ENCODE assay signal across 1 cellular context in genomic region chr6:131135244-131136020, GRCh38.
TF ChIP-seq lines count a peak whose summit lies in the region.

Gene AKAP7, plus strand, starts transcription at chr6:131135467. Its CDS starts 297 bp downstream, at chr6:131135764.

TF ChIP-seq in HepG2, 621 proteins besides CTCF, POLR2A, EP300 and RAD21 (continued from another document and continues in another):
- TF ChIP-seq USF2 (IDR thresholded peaks at IDR 0.05; ENCODE audit: low read depth, low read length) (no peak), USF2 (CRISPR knock-in tag; IDR thresholded peaks at IDR 0.05; ENCODE audit: borderline replicate concordance) (no peak; the same call in 1 of the 2 replicates), GATAD1 (CRISPR knock-in tag; IDR thresholded peaks at IDR 0.05) (0 out of 2 replicates have a peak, but pooled peaks have one; percentile 32), MEIS1 (CRISPR knock-in tag; IDR thresholded peaks at IDR 0.05; ENCODE audit: borderline replicate concordance) (no peak), NFE2L1 (CRISPR knock-in tag; IDR thresholded peaks at IDR 0.05; ENCODE audit: borderline replicate concordance) (no peak), ZNF549 (CRISPR knock-in tag; IDR thresholded peaks at IDR 0.05) (no peak), ZKSCAN8 (CRISPR knock-in tag; IDR thresholded peaks at IDR 0.05; ENCODE audit: borderline replicate concordance) (no peak), KLF12 (CRISPR knock-in tag; IDR thresholded peaks at IDR 0.05; ENCODE audit: borderline replicate concordance) (no peak), STAG1 (CRISPR knock-in tag; IDR thresholded peaks at IDR 0.05) (0 out of 2 replicates have a peak, but pooled peaks have one; percentile 3), CREM (IDR thresholded peaks at IDR 0.05) (no peak), CREM (CRISPR knock-in tag; IDR thresholded peaks at IDR 0.05) (no peak), SIN3A (IDR thresholded peaks at IDR 0.05; ENCODE audit: borderline replicate concordance, low read depth, low read length) (0 out of 2 replicates have a peak, but pooled peaks have one; percentile 42), ZNF224 (CRISPR knock-in tag; IDR thresholded peaks at IDR 0.05) (no peak), ZNF234 (CRISPR knock-in tag; conservative IDR thresholded peaks at IDR 0.05) (0 out of 2 replicates have a peak, but pooled peaks have one; percentile 45), TRAFD1 (CRISPR knock-in tag; IDR thresholded peaks at IDR 0.05; ENCODE audit: borderline replicate concordance) (no peak), PHF8 (CRISPR knock-in tag; IDR thresholded peaks at IDR 0.05) (peak; percentile 89), YEATS2 (CRISPR knock-in tag; IDR thresholded peaks at IDR 0.05; ENCODE audit: borderline replicate concordance) (0 out of 2 replicates have a peak, but pooled peaks have one; percentile 10), DMAP1 (CRISPR knock-in tag; IDR thresholded peaks at IDR 0.05) (peak; percentile 64; the same call in 1 of the 2 replicates), SYNCRIP (IDR thresholded peaks at IDR 0.05; ENCODE audit: insufficient read depth, low read depth, low read length) (no peak), RELA (CRISPR knock-in tag; IDR thresholded peaks at IDR 0.05) (no peak; the same call in 1 of the 2 replicates), SMARCE1 (IDR thresholded peaks at IDR 0.05; ENCODE audit: borderline replicate concordance) (no peak), PRPF4 (IDR thresholded peaks at IDR 0.05; ENCODE audit: low read depth, low read length, poor library complexity, severe bottlenecking) (no peak), SMYD3 (CRISPR knock-in tag; IDR thresholded peaks at IDR 0.05) (no peak), MIER3 (CRISPR knock-in tag; IDR thresholded peaks at IDR 0.05; ENCODE audit: borderline replicate concordance) (no peak), ATF6 (CRISPR knock-in tag; conservative IDR thresholded peaks at IDR 0.05) (no peak), ZSCAN20 (CRISPR knock-in tag; IDR thresholded peaks at IDR 0.05; ENCODE audit: borderline replicate concordance) (peak; percentile 50; the same call in 1 of the 2 replicates), ZNF782 (CRISPR knock-in tag; IDR thresholded peaks at IDR 0.05; ENCODE audit: borderline replicate concordance) (0 out of 2 replicates have a peak, but pooled peaks have one; percentile 45), POLR2AphosphoS2 (IDR thresholded peaks at IDR 0.05; ENCODE audit: low read depth, low read length) (no peak), ELF3 (CRISPR knock-in tag; IDR thresholded peaks at IDR 0.05) (peak; percentile 7; the same call in 1 of the 2 replicates), POLR2G (IDR thresholded peaks at IDR 0.05; ENCODE audit: low read depth, low read length) (peak; percentile 85), ZBTB3 (CRISPR knock-in tag; IDR thresholded peaks at IDR 0.05; ENCODE audit: borderline replicate concordance, low read depth) (no peak; the same call in 1 of the 2 replicates), RERE (CRISPR knock-in tag; IDR thresholded peaks at IDR 0.05; ENCODE audit: low read depth) (no peak; the same call in 1 of the 2 replicates), HNF1B (CRISPR knock-in tag; IDR thresholded peaks at IDR 0.05) (no peak), GMEB1 (CRISPR knock-in tag; IDR thresholded peaks at IDR 0.05; ENCODE audit: borderline replicate concordance) (no peak), STAT5B (CRISPR knock-in tag; IDR thresholded peaks at IDR 0.05) (no peak), ZFX (CRISPR knock-in tag; IDR thresholded peaks at IDR 0.05; ENCODE audit: low read depth) (peak; percentile 93), GATA4 (IDR thresholded peaks at IDR 0.05; ENCODE audit: borderline replicate concordance, low read depth) (peak; percentile 46; the same call in 1 of the 2 replicates), MAX (IDR thresholded peaks at IDR 0.05) (peak; percentile 75), ZBTB20 (CRISPR knock-in tag; IDR thresholded peaks at IDR 0.05; ENCODE audit: borderline replicate concordance, low read depth) (no peak; the same call in 1 of the 2 replicates), POGK (CRISPR knock-in tag; conservative IDR thresholded peaks at IDR 0.05) (peak; percentile 80), SNAPC2 (CRISPR knock-in tag; IDR thresholded peaks at IDR 0.05) (0 out of 2 replicates have a peak, but pooled peaks have one; percentile 63)
